15 cellular contexts compared by ENCODE assay signal in the genomic region with DNA sequence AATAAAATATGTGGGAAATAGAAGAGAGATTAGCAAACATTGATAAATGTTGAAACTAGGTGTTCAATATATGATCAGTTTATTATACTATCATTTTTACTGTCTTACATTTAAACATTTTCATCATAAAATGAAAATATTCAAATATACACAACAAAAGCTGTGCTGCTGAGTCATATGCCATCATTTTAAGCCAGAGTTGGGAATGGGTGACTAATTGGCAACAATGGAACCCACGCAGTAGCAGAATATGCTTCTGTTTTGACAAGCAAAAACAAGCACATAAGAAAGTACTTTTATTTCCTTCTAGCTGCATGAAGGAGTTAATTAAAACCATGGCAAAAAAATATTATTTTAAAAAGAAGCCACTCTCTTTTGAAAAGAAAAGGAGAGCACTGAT.
DNase-seq lines count a peak whose midpoint lies in the region; ATAC-seq, FAIRE-seq and TF ChIP-seq lines count a peak whose summit lies in the region.
"Had no signal": no experiment of that assay in that cellular context is flagged by ENCODE, and none has a peak within 500 bp of the region (broad histone marks: within the 10 kb centered on the region; RNA-seq: fewer than 3 reads in every experiment).

No MANE protein-coding gene starts in this region.

- H3K4me1 Mint-ChIP-seq in astrocyte (ENCODE audit: low read depth, unreplicated experiment), result peaks cover 2% of the 10 kb centered on the region
- H3K4me1 Mint-ChIP-seq: activated CD4-positive, alpha-beta memory T cell treated with anti-CD3 and anti-CD28 coated beads, Interleukin-2, amount 10 ng/mL, durations not matched to agents 7 days and 5 days had no signal

- H3K27ac ChIP-seq in astrocyte (ENCODE audit: low read depth, low read length), result peak overlapping the region; percentile 56

- H3K36me3 ChIP-seq in astrocyte (ENCODE audit: insufficient read depth, low read length), result no peaks in the 10 kb centered on the region

- H3K27me3 Mint-ChIP-seq in astrocyte (ENCODE audit: low read depth, unreplicated experiment), result no peaks in the 10 kb centered on the region
- H3K27me3 Mint-ChIP-seq: activated CD4-positive, alpha-beta memory T cell treated with anti-CD3 and anti-CD28 coated beads, Interleukin-2, amount 10 ng/mL, durations not matched to agents 7 days and 5 days; CD4-positive, alpha-beta T cell had no signal

- no peak for ATAC-seq in activated CD4-positive, CD25-positive, alpha-beta regulatory T cell treated with anti-CD3 and anti-CD28 coated beads, Interleukin-2, amount 50 U/mL, for 24 hours

- H3K4me3 ChIP-seq in astrocyte (ENCODE audit: insufficient read depth, low read depth, low read length), result no peak overlapping the region
- H3K4me3 ChIP-seq in fibroblast of villous mesenchyme (ENCODE audit: low read depth, low read length), result no peak overlapping the region

- H3K36me3 Mint-ChIP-seq in astrocyte (ENCODE audit: low read depth, unreplicated experiment), result no peaks in the 10 kb centered on the region

- FAIRE-seq in astrocyte (lab: Jason Lieb, UNC), result no peak
- FAIRE-seq: kidney had no signal

- no peak overlapping the region for H3K27ac Mint-ChIP-seq in astrocyte (ENCODE audit: unreplicated experiment)
- H3K27ac Mint-ChIP-seq: activated CD4-positive, alpha-beta memory T cell treated with anti-CD3 and anti-CD28 coated beads, Interleukin-2, amount 10 ng/mL, durations not matched to agents 7 days and 5 days; activated T-helper 2 cell treated with anti-CD3 and anti-CD28 coated beads, Interferon-gamma antibody, Interleukin-2, Interleukin-4, amounts not matched to agents 10 μg/mL and 5 μg/mL and 100 μg/mL, durations not matched to agents 14 hours and 24 hours and 36 hours; CD4-positive, alpha-beta T cell had no signal

- peaks cover 8% of the 10 kb centered on the region for H3K4me1 ChIP-seq in astrocyte (ENCODE audit: insufficient read depth, low read length)

- DNase-seq in HS-27A (ENCODE audit: low read depth) (peak; percentile 14), astrocyte (ENCODE audit: low read depth) (peak; percentile 79), fibroblast of villous mesenchyme (ENCODE audit: low read depth) (peak; percentile 1), superior temporal gyrus (ENCODE audit: extremely low spot score) (peak; percentile 33), NOMO-1 treated with dmso at 0.1 percent for 144 hours (lab: John Stamatoyannopoulos, UW; ENCODE audit: unreplicated experiment) (no peak)
- DNase-seq in stimulated activated CD4-positive, alpha-beta T cell treated with anti-CD3 and anti-CD28 coated beads, Interleukin-4, amount 100 ng/mL, for 24 hours, result no peak
- DNase-seq: activated CD4-positive, alpha-beta memory T cell treated with anti-CD3 and anti-CD28 coated beads, Interleukin-2, amount 10 ng/mL, durations not matched to agents 7 days and 5 days; aorta; CD4-positive, alpha-beta T cell; kidney; NCI-H2107; posterior cingulate gyrus; SHP77 had no signal

- peak overlapping the region; percentile 16 for H3K4me2 ChIP-seq in astrocyte (ENCODE audit: low read length)

- H2AFZ ChIP-seq in astrocyte (ENCODE audit: low read depth, low read length), result no peak overlapping the region

- H3K9me3 ChIP-seq in astrocyte (ENCODE audit: insufficient read depth, low read depth, low read length), result no peaks in the 10 kb centered on the region

- no peaks in the 10 kb centered on the region for H3K27me3 ChIP-seq in astrocyte (ENCODE audit: insufficient read depth, low read length)

- no peak overlapping the region for H3K9ac ChIP-seq in astrocyte (ENCODE audit: low read length)

- no peaks in the 10 kb centered on the region for H3K9me3 Mint-ChIP-seq in astrocyte (ENCODE audit: unreplicated experiment)
- H3K9me3 Mint-ChIP-seq: CD4-positive, alpha-beta T cell had no signal

- no peaks in the 10 kb centered on the region for H4K20me1 ChIP-seq in astrocyte (ENCODE audit: insufficient read depth, low read length)

- TF ChIP-seq CTCF in astrocyte (IDR thresholded peaks at IDR 0.05; ENCODE audit: insufficient read depth, low read depth, low read length) (no peak), fibroblast of villous mesenchyme (IDR thresholded peaks at IDR 0.05; ENCODE audit: insufficient read depth, low read depth, low read length) (no peak)

- no peak overlapping the region for H3K4me3 Mint-ChIP-seq in astrocyte (ENCODE audit: unreplicated experiment)
- H3K4me3 Mint-ChIP-seq: activated CD4-positive, alpha-beta memory T cell treated with anti-CD3 and anti-CD28 coated beads, Interleukin-2, amount 10 ng/mL, durations not matched to agents 7 days and 5 days; CD4-positive, alpha-beta T cell had no signal

- H3K79me2 ChIP-seq in astrocyte (ENCODE audit: insufficient read depth, low read length), result no peaks in the 10 kb centered on the region

Comparison
In these comparisons a context has a peak if more than half of its experiments do, and no peak if none do; other contexts are left out.
1. DNase-seq: peak in HS-27A (single experiment), astrocyte (single experiment), fibroblast of villous mesenchyme (single experiment) and superior temporal gyrus (single experiment); none in NOMO-1 treated with dmso at 0.1 percent for 144 hours (single experiment) and stimulated activated CD4-positive, alpha-beta T cell treated with anti-CD3 and anti-CD28 coated beads, Interleukin-4, amount 100 ng/mL, for 24 hours (single experiment).